26 cellular contexts compared by ENCODE assay signal in the genomic region with DNA sequence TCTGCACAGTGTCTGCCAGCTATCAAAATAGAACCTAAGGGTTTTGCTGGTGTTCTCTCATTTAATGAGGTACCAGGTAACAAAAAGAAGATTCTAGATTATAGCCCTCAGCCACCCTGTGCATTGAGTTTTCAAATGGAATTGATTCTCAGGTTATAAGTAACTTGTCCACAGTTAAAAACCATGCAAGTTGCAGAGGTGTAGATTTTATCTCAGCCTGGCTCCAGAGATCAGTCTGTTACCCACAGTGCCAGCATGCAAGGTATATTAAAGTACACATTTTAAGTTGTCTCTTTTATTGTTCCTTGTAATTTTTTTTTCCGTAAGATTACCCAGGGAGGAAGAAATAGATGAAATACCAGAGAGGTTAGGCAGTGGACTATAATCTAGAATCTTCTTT.
"Had no signal": no experiment of that assay in that cellular context is flagged by ENCODE, and none has a peak within 500 bp of the region (broad histone marks: within the 10 kb centered on the region; RNA-seq: fewer than 3 reads in every experiment).

No MANE protein-coding gene starts in this region.

- H3K27me3 Mint-ChIP-seq: progenitor cell of endocrine pancreas; stimulated activated naive CD8-positive, alpha-beta T cell treated with anti-CD3 and anti-CD28 coated beads, Interleukin-15, Interleukin-2, amounts not matched to agents 100 ng/mL and 50 ng/mL, for 24 hours had no signal

- DNase-seq: occipital lobe; ovary; posterior cingulate gyrus; psoas muscle; right cardiac atrium; right lobe of liver; sigmoid colon; small intestine; stimulated activated CD4-positive, alpha-beta T cell treated with anti-CD3 and anti-CD28 coated beads, Interleukin-15, amount 100 ng/mL, for 24 hours; stimulated activated CD4-positive, alpha-beta T cell treated with anti-CD3 and anti-CD28 coated beads, Interleukin-2, amount 100 ng/mL, for 24 hours; stimulated activated CD4-positive, alpha-beta T cell treated with anti-CD3 and anti-CD28 coated beads, Interleukin-2, amount 100 ng/mL, for 48 hours; stimulated activated CD4-positive, alpha-beta T cell treated with anti-CD3 and anti-CD28 coated beads, Interleukin-4, amount 100 ng/mL, for 24 hours; stimulated activated naive B cell treated with anti-CD40 and anti-IgM and Interleukin-4, amounts not matched to agents 10 μg/mL and 1 μg/mL and 100 μg/mL, for 72 hours; stimulated activated naive CD4-positive, alpha-beta T cell treated with Interleukin-2 at 50 U/mL for 16 hours; stomach; thyroid gland; upper lobe of left lung had no signal

- H3K27me3 ChIP-seq: neural progenitor cell, ovary, right lobe of liver, sigmoid colon, stomach, thyroid gland, tibial nerve, upper lobe of left lung, vagina had no signal

- H3K4me3 ChIP-seq: neural progenitor cell, ovary, psoas muscle, right lobe of liver, sigmoid colon, stomach, thoracic aorta, thyroid gland, tibial nerve, upper lobe of left lung, vagina had no signal

- H3K4me3 Mint-ChIP-seq: natural killer cell treated with Interleukin-12 subunit alpha and Interleukin-12 subunit beta and Interleukin-15 and Interleukin-18, amount 100 ng/mL, for 72 hours; neural progenitor cell; stimulated activated effector memory CD8-positive, alpha-beta T cell treated with anti-CD3 and anti-CD28 coated beads, Interleukin-12 subunit alpha, Interleukin-12 subunit beta, amount 100 ng/mL, for 72 hours; stimulated activated naive B cell treated with anti-CD40 and anti-IgM and Interleukin-4, amounts not matched to agents 10 μg/mL and 1 μg/mL and 100 μg/mL, for 72 hours; stimulated activated naive CD8-positive, alpha-beta T cell treated with anti-CD3 and anti-CD28 coated beads, Interleukin-15, Interleukin-2, amounts not matched to agents 100 ng/mL and 50 ng/mL, for 24 hours had no signal

- H3K9me3 ChIP-seq: ovary, psoas muscle, right lobe of liver, sigmoid colon, stomach, thoracic aorta, thyroid gland, tibial nerve, upper lobe of left lung, vagina had no signal

- H3K27ac Mint-ChIP-seq: natural killer cell treated with Interleukin-12 subunit alpha and Interleukin-12 subunit beta and Interleukin-15 and Interleukin-18, amount 100 ng/mL, for 72 hours; neural progenitor cell; progenitor cell of endocrine pancreas; stimulated activated effector memory CD8-positive, alpha-beta T cell treated with anti-CD3 and anti-CD28 coated beads, Interleukin-12 subunit alpha, Interleukin-12 subunit beta, amount 100 ng/mL, for 72 hours; stimulated activated naive B cell treated with anti-CD40 and anti-IgM and Interleukin-4, amounts not matched to agents 10 μg/mL and 1 μg/mL and 100 μg/mL, for 72 hours; stimulated activated naive CD8-positive, alpha-beta T cell treated with anti-CD3 and anti-CD28 coated beads, Interleukin-15, Interleukin-2, amounts not matched to agents 100 ng/mL and 50 ng/mL, for 24 hours had no signal

- H3K36me3 ChIP-seq: neural progenitor cell, ovary, right lobe of liver, sigmoid colon, stomach, thoracic aorta, thyroid gland, tibial nerve, upper lobe of left lung, vagina had no signal

- H3K36me3 Mint-ChIP-seq: natural killer cell treated with Interleukin-12 subunit alpha and Interleukin-12 subunit beta and Interleukin-15 and Interleukin-18, amount 100 ng/mL, for 72 hours; stimulated activated effector memory CD8-positive, alpha-beta T cell treated with anti-CD3 and anti-CD28 coated beads, Interleukin-12 subunit alpha, Interleukin-12 subunit beta, amount 100 ng/mL, for 72 hours had no signal

- H3K27ac ChIP-seq: neural progenitor cell, ovary, parathyroid adenoma, psoas muscle, right lobe of liver, sigmoid colon, stomach, thoracic aorta, thyroid gland, tibial nerve, upper lobe of left lung, vagina had no signal

- H3K9me3 Mint-ChIP-seq: natural killer cell treated with Interleukin-12 subunit alpha and Interleukin-12 subunit beta and Interleukin-15 and Interleukin-18, amount 100 ng/mL, for 72 hours; stimulated activated effector memory CD8-positive, alpha-beta T cell treated with anti-CD3 and anti-CD28 coated beads, Interleukin-12 subunit alpha, Interleukin-12 subunit beta, amount 100 ng/mL, for 72 hours; stimulated activated naive CD8-positive, alpha-beta T cell treated with anti-CD3 and anti-CD28 coated beads, Interleukin-15, Interleukin-2, amounts not matched to agents 100 ng/mL and 50 ng/mL, for 24 hours had no signal
